Comparison of ENCODE assay signal across 1 cellular context in the genomic region with DNA sequence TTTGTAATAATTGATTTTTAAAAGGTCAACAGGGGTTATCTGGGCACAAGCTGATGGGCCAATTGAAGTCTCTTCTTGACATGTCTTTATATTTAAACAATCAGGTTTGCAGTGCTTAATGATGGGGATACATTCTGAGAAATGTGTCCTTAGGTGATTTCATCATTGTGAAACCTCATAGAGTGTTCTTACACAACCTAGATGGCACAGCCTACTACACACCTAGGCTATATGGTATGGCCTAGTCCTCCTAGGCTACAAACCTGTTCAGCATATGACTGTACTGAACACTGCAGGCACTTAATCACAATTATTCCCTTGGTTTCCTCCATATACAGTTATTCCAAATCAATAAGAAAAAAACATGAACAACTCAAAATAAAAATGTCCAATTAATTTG.
A peak's percentile ranks its signal among the peaks of the same experiment; 100 is the strongest.
TF ChIP-seq lines count a peak whose summit lies in the region.

No MANE protein-coding gene starts in this region.

TF ChIP-seq in K562, 482 proteins besides CTCF, POLR2A, EP300 and RAD21 (continued from another document):
- TF ChIP-seq DIDO1 (tag; IDR thresholded peaks at IDR 0.05; ENCODE audit: low read depth) (no peak), ZNF695 (CRISPR knock-in tag; IDR thresholded peaks at IDR 0.05) (no peak), ZNF174 (CRISPR knock-in tag; IDR thresholded peaks at IDR 0.05) (no peak), CEBPG (CRISPR knock-in tag; IDR thresholded peaks at IDR 0.05) (no peak), CEBPG (tag; conservative IDR thresholded peaks at IDR 0.05 in 1 of 2, IDR thresholded peaks at IDR 0.05 in 1 of 2) (peak in 1 of 2 experiments; percentile 36; a peak in 1 of 4 replicates), CEBPB (tag; IDR thresholded peaks at IDR 0.05) (peak; percentile 70)
- TF ChIP-seq, protein P1, sequence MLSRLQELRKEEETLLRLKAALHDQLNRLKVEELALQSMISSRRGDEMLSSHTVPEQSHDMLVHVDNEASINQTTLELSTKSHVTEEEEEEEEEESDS (CRISPR knock-in tag; IDR thresholded peaks at IDR 0.05): no peak
- TF ChIP-seq, protein P2, sequence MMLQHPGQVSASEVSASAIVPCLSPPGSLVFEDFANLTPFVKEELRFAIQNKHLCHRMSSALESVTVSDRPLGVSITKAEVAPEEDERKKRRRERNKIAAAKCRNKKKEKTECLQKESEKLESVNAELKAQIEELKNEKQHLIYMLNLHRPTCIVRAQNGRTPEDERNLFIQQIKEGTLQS (IDR thresholded peaks at IDR 0.05): 0 out of 2 replicates have a peak, but pooled peaks have one; percentile 28
- TF ChIP-seq, protein P2 (CRISPR knock-in tag; conservative IDR thresholded peaks at IDR 0.05): no peak
- TF ChIP-seq, protein P3, sequence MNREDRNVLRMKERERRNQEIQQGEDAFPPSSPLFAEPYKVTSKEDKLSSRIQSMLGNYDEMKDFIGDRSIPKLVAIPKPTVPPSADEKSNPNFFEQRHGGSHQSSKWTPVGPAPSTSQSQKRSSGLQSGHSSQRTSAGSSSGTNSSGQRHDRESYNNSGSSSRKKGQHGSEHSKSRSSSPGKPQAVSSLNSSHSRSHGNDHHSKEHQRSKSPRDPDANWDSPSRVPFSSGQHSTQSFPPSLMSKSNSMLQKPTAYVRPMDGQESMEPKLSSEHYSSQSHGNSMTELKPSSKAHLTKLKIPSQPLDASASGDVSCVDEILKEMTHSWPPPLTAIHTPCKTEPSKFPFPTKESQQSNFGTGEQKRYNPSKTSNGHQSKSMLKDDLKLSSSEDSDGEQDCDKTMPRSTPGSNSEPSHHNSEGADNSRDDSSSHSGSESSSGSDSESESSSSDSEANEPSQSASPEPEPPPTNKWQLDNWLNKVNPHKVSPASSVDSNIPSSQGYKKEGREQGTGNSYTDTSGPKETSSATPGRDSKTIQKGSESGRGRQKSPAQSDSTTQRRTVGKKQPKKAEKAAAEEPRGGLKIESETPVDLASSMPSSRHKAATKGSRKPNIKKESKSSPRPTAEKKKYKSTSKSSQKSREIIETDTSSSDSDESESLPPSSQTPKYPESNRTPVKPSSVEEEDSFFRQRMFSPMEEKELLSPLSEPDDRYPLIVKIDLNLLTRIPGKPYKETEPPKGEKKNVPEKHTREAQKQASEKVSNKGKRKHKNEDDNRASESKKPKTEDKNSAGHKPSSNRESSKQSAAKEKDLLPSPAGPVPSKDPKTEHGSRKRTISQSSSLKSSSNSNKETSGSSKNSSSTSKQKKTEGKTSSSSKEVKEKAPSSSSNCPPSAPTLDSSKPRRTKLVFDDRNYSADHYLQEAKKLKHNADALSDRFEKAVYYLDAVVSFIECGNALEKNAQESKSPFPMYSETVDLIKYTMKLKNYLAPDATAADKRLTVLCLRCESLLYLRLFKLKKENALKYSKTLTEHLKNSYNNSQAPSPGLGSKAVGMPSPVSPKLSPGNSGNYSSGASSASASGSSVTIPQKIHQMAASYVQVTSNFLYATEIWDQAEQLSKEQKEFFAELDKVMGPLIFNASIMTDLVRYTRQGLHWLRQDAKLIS (CRISPR knock-in tag; IDR thresholded peaks at IDR 0.05): no peak
